18 cellular contexts compared by ENCODE assay signal in genomic region chr15:97224191-97224641, GRCh38.
DNase-seq lines count a peak whose midpoint lies in the region; ATAC-seq and TF ChIP-seq lines count a peak whose summit lies in the region.
"Had no signal": no experiment of that assay in that cellular context is flagged by ENCODE, and none has a peak within 500 bp of the region (broad histone marks: within the 10 kb centered on the region; RNA-seq: fewer than 3 reads in every experiment).

No MANE protein-coding gene starts in this region.

- no peak overlapping the region for H3K4me3 Mint-ChIP-seq in chondrocyte (ENCODE audit: unreplicated experiment)
- H3K4me3 Mint-ChIP-seq: B cell; CD8-positive, alpha-beta T cell; GM23338 had no signal

- TF ChIP-seq CTCF in right atrium auricular region (IDR thresholded peaks at IDR 0.05) (no peak), chondrocyte (IDR thresholded peaks at IDR 0.05) (no peak), psoas muscle (IDR thresholded peaks at IDR 0.05) (no peak), upper lobe of right lung (IDR thresholded peaks at IDR 0.05) (no peak)

- H3K36me3 ChIP-seq in right atrium auricular region (no peaks in the 10 kb centered on the region), psoas muscle (ENCODE audit: insufficient read depth in 1 of 2, low read depth in 1 of 2) (no peaks in the 10 kb centered on the region), upper lobe of right lung (no peaks in the 10 kb centered on the region)
- H3K36me3 ChIP-seq: BLaER1 treated with 17β-estradiol and CSF1 and Interleukin-3, amounts not matched to agents 10 nM and 100 nM had no signal

- H3K4me3 ChIP-seq in right cardiac atrium (ENCODE audit: low read length) (no peak overlapping the region), right atrium auricular region (no peak overlapping the region), psoas muscle (no peak overlapping the region), upper lobe of right lung (no peak overlapping the region)
- H3K4me3 ChIP-seq: BLaER1 treated with 17β-estradiol and CSF1 and Interleukin-3, amounts not matched to agents 10 nM and 100 nM; GM23338 had no signal

- no peak overlapping the region for H3K27ac Mint-ChIP-seq in chondrocyte (ENCODE audit: unreplicated experiment)
- H3K27ac Mint-ChIP-seq: B cell; CD8-positive, alpha-beta T cell; GM23338 had no signal

- H3K27me3 ChIP-seq in right cardiac atrium (ENCODE audit: control insufficient read depth, insufficient read depth) (no peaks in the 10 kb centered on the region), right atrium auricular region (no peaks in the 10 kb centered on the region), psoas muscle (ENCODE audit: insufficient read depth in 3 of 3, low read length in 2 of 3) (no peaks in the 10 kb centered on the region), upper lobe of right lung (peaks cover 3% of the 10 kb centered on the region)
- H3K27me3 ChIP-seq: BLaER1 treated with 17β-estradiol and CSF1 and Interleukin-3, amounts not matched to agents 10 nM and 100 nM had no signal

- peaks cover 7% of the 10 kb centered on the region for H3K9me3 Mint-ChIP-seq in chondrocyte (ENCODE audit: low read depth)
- H3K9me3 Mint-ChIP-seq: CD8-positive, alpha-beta T cell had no signal

- no peaks in the 10 kb centered on the region for H3K27me3 Mint-ChIP-seq in chondrocyte (ENCODE audit: low read depth)
- H3K27me3 Mint-ChIP-seq: B cell had no signal

- H3K27ac ChIP-seq in right cardiac atrium (ENCODE audit: low read length) (no peak overlapping the region), right atrium auricular region (no peak overlapping the region), psoas muscle (no peak overlapping the region), upper lobe of right lung (no peak overlapping the region)
- H3K27ac ChIP-seq: BLaER1 treated with 17β-estradiol and CSF1 and Interleukin-3, amounts not matched to agents 10 nM and 100 nM had no signal

- intact Hi-C loops in right cardiac atrium (cut with DNase I) (no loop called here), psoas muscle (cut with DNase I) (no loop called here), upper lobe of right lung (cut with DNase I) (no loop called here)

- DNase-seq in right cardiac atrium (peak in 2 of 3 donors; percentile 43 to 53), right atrium auricular region (ENCODE audit: low spot score) (no peak), chondrocyte (ENCODE audit: low spot score) (peak; percentile 92), psoas muscle (peak; percentile 10 to 40), upper lobe of right lung (no peak), RPMI8226 (no peak)
- DNase-seq: CD8-positive, alpha-beta T cell; COR-L47; DMS 273 treated with DMSO at 0.1 percent for 48 hours; DMS53; DND-41; EL; HCEC 1CT; IMR-90 had no signal

- no peaks in the 10 kb centered on the region for H3K36me3 Mint-ChIP-seq in chondrocyte (ENCODE audit: low read depth)
- H3K36me3 Mint-ChIP-seq: CD8-positive, alpha-beta T cell had no signal

- ATAC-seq in right cardiac atrium (peak in 1 of 2 donors; percentile 14), psoas muscle (no peak), upper lobe of right lung (peak; percentile 45), GM18868 (IDR thresholded peaks at IDR 0.05; ENCODE audit: unreplicated experiment) (no peak)
- ATAC-seq: CD8-positive, alpha-beta T cell; GM23338 had no signal

- no peaks in the 10 kb centered on the region for H3K9me3 ChIP-seq in right cardiac atrium (ENCODE audit: control insufficient read depth, low read length)
- H3K9me3 ChIP-seq in right atrium auricular region: peaks cover 0 to 13% of the 10 kb centered on the region in 2 donors
- no peaks in the 10 kb centered on the region for H3K9me3 ChIP-seq in psoas muscle
- H3K9me3 ChIP-seq in upper lobe of right lung: no peaks in the 10 kb centered on the region

- 97% methylated on average over 44 of the region's 44 CpGs for WGBS in right cardiac atrium
- 96 to 98% (median 98%) methylated on average over 40 to 44 of the region's 44 CpGs for WGBS in psoas muscle, 3 donors

- H3K4me1 ChIP-seq in right cardiac atrium (ENCODE audit: control insufficient read depth, insufficient read depth, low read length) (no peaks in the 10 kb centered on the region), right atrium auricular region (no peaks in the 10 kb centered on the region), psoas muscle (no peaks in the 10 kb centered on the region), upper lobe of right lung (no peaks in the 10 kb centered on the region)
- H3K4me1 ChIP-seq: BLaER1 treated with 17β-estradiol and CSF1 and Interleukin-3, amounts not matched to agents 10 nM and 100 nM had no signal

- H3K4me1 Mint-ChIP-seq in chondrocyte (ENCODE audit: low read depth): no peaks in the 10 kb centered on the region
- H3K4me1 Mint-ChIP-seq: B cell, GM23338 had no signal

Comparison
In these comparisons a context has a peak if more than half of its experiments do, and no peak if none do; other contexts are left out.
1. DNase-seq: peak in right cardiac atrium (2 of 3), chondrocyte (single experiment) and psoas muscle (2 of 2); none in right atrium auricular region (single experiment), upper lobe of right lung (single experiment) and RPMI8226 (single experiment).